In genomic region chr2:72718906-72719305, GRCh38 we compare ENCODE assay signal across 25 cellular contexts.
DNase-seq lines count a peak whose midpoint lies in the region; ATAC-seq and TF ChIP-seq lines count a peak whose summit lies in the region.
"Had no signal": no experiment of that assay in that cellular context is flagged by ENCODE, and none has a peak within 500 bp of the region (broad histone marks: within the 10 kb centered on the region; RNA-seq: fewer than 3 reads in every experiment).

No MANE protein-coding gene starts in this region.

- TF ChIP-seq CTCF in Caco-2 (IDR thresholded peaks at IDR 0.05; ENCODE audit: insufficient read depth in 1 of 2, low read depth in 1 of 2, low read length in 1 of 2, severe bottlenecking in 1 of 2, unreplicated experiment in 1 of 2) (no peak), IMR-90 (conservative IDR thresholded peaks at IDR 0.05; ENCODE audit: low read depth, low read length) (no peak), endothelial cell (IDR thresholded peaks at IDR 0.05; ENCODE audit: unreplicated experiment) (no peak), foreskin keratinocyte (conservative IDR thresholded peaks at IDR 0.05) (no peak)

- H3K18ac ChIP-seq in IMR-90 (ENCODE audit: low read depth, low read length) (no peak overlapping the region), mesendoderm (ENCODE audit: low read length) (no peak overlapping the region)

- H3K27ac Mint-ChIP-seq in Caco-2 (ENCODE audit: unreplicated experiment): no peak overlapping the region
- peak overlapping the region; percentile 99 for H3K27ac Mint-ChIP-seq in endothelial cell (ENCODE audit: unreplicated experiment)
- H3K27ac Mint-ChIP-seq: activated CD4-positive, alpha-beta memory T cell treated with anti-CD3 and anti-CD28 coated beads, Interleukin-2, amount 10 ng/mL, durations not matched to agents 7 days and 5 days; stimulated activated naive B cell treated with anti-CD40 and anti-IgM and Interleukin-4, amounts not matched to agents 10 μg/mL and 1 μg/mL and 100 μg/mL, for 72 hours had no signal

- no peak overlapping the region for H2BK20ac ChIP-seq in IMR-90 (ENCODE audit: low read depth, low read length)

- TF ChIP-seq RAD21 in IMR-90 (IDR thresholded peaks at IDR 0.05; ENCODE audit: low read length): no peak

- no peaks in the 10 kb centered on the region for H3K27me3 ChIP-seq in Caco-2 (replicated peaks; ENCODE audit: control insufficient read depth, insufficient read depth, low read length)
- H3K27me3 ChIP-seq in IMR-90 (ENCODE audit: control insufficient read depth, insufficient read depth, low read length): no peaks in the 10 kb centered on the region
- H3K27me3 ChIP-seq in mesendoderm (ENCODE audit: insufficient read depth, low read length, poor library complexity): no peaks in the 10 kb centered on the region
- no peaks in the 10 kb centered on the region for H3K27me3 ChIP-seq in foreskin keratinocyte
- H3K27me3 ChIP-seq: breast epithelium, colonic mucosa, heart left ventricle, neutrophil had no signal

- dilution Hi-C loops in IMR-90 (cut with HindIII; ENCODE audit: low sequenced_read_pairs, unreplicated experiment): no loop called here

- TF ChIP-seq POLR2A in IMR-90 (IDR thresholded peaks at IDR 0.05; ENCODE audit: low read depth, low read length): no peak

- H3K79me2 ChIP-seq in mesendoderm (ENCODE audit: control insufficient read depth, insufficient read depth, low read length): no peaks in the 10 kb centered on the region

- ATAC-seq in IMR-90 (ENCODE audit: low read depth): peak; percentile 15; the same call in 1 of the 2 replicates
- ATAC-seq in GM21526 (IDR thresholded peaks at IDR 0.05; ENCODE audit: low FRiP score, unreplicated experiment): no peak
- ATAC-seq in foreskin keratinocyte: no peak
- ATAC-seq in HG02870 (IDR thresholded peaks at IDR 0.05; ENCODE audit: unreplicated experiment): no peak
- ATAC-seq in GM21423 (IDR thresholded peaks at IDR 0.05; ENCODE audit: unreplicated experiment): no peak
- ATAC-seq: heart left ventricle; K562; Right ventricle myocardium inferior; stimulated activated naive B cell treated with anti-CD40 and anti-IgM and Interleukin-4, amounts not matched to agents 10 μg/mL and 1 μg/mL and 100 μg/mL, for 72 hours had no signal

- no peak overlapping the region for H2BK120ac ChIP-seq in IMR-90 (ENCODE audit: low read depth, low read length)
- no peak overlapping the region for H2BK120ac ChIP-seq in mesendoderm (ENCODE audit: low read depth, low read length)

- H3K4me1 ChIP-seq in Caco-2 (peaks cover 39% of the 10 kb centered on the region), IMR-90 (ENCODE audit: control insufficient read depth, insufficient read depth, low read length) (peaks cover 9% of the 10 kb centered on the region), mesendoderm (ENCODE audit: control insufficient read depth, low read depth, low read length) (peaks cover 2% of the 10 kb centered on the region), foreskin keratinocyte (peaks cover 22% of the 10 kb centered on the region)
- H3K4me1 ChIP-seq: breast epithelium, colonic mucosa had no signal

- H2AK9ac ChIP-seq in IMR-90 (replicated peaks; ENCODE audit: low read depth, low read length, poor library complexity): no peak overlapping the region

- H3K36me3 Mint-ChIP-seq in Caco-2 (ENCODE audit: insufficient read depth, unreplicated experiment) (no peaks in the 10 kb centered on the region), endothelial cell (ENCODE audit: low read depth, unreplicated experiment) (peaks cover 1% of the 10 kb centered on the region)

- H4K20me1 ChIP-seq in IMR-90 (ENCODE audit: insufficient read depth, low read length): no peaks in the 10 kb centered on the region

- H2BK5ac ChIP-seq in IMR-90 (ENCODE audit: low read depth, low read length, poor library complexity, severe bottlenecking): no peak overlapping the region
- no peak overlapping the region for H2BK5ac ChIP-seq in mesendoderm (ENCODE audit: low read length)

- no peak overlapping the region for H3K14ac ChIP-seq in IMR-90 (replicated peaks; ENCODE audit: low read depth, low read length)

- H3K9me1 ChIP-seq in IMR-90 (ENCODE audit: insufficient read depth, low read length): 0 out of 2 replicates have a peak, but pooled peaks cover 3% of the 10 kb centered on the region

- H3K79me1 ChIP-seq in IMR-90 (ENCODE audit: low read depth in 1 of 2, low read length in 2 of 2) (peaks cover 3 to 9% of the 10 kb centered on the region in 2 experiments; a peak in 3 of 4 replicates), mesendoderm (ENCODE audit: low read length) (peaks cover 2% of the 10 kb centered on the region)

- DNase-seq in Caco-2: no peak
- DNase-seq in IMR-90: no peak
- no peak for DNase-seq in endothelial cell (ENCODE audit: low spot score)
- peak; percentile 74 for DNase-seq in mesendoderm
- no peak for DNase-seq in foreskin keratinocyte
- DNase-seq: activated CD4-positive, alpha-beta memory T cell treated with anti-CD3 and anti-CD28 coated beads, Interleukin-2, amount 10 ng/mL, durations not matched to agents 7 days and 5 days; activated CD4-positive, CD25-positive, alpha-beta regulatory T cell; colonic mucosa; GF-D8; heart left ventricle; lower lobe of right lung; NCI-H1694; NCI-H526 treated with DMSO at 0.1 percent for 48 hours; stimulated activated CD4-positive, alpha-beta T cell treated with anti-CD3 and anti-CD28 coated beads, Interleukin-2, amount 100 ng/mL, for 24 hours; stimulated activated naive B cell treated with anti-CD40 and anti-IgM and Interleukin-4, amounts not matched to agents 10 μg/mL and 1 μg/mL and 100 μg/mL, for 72 hours; T-helper 9 cell had no signal

- in situ Hi-C loops in IMR-90 (cut with MboI; ENCODE audit: low sequenced_read_pairs): no loop called here

- H2AK5ac ChIP-seq in IMR-90 (ENCODE audit: low read depth, low read length): no peak overlapping the region; the same call in 1 of the 2 replicates
- H2AK5ac ChIP-seq in mesendoderm (ENCODE audit: low read length): no peak overlapping the region

- no TSS peak for BruUV-seq in Caco-2 (replicated peaks; lab: Mats Ljungman, UMichigan)
- BruUV-seq in IMR-90 (replicated peaks; lab: Mats Ljungman, UMichigan): no TSS peak

- 0 out of 2 replicates have a peak overlapping the region, but pooled peaks have one; percentile 48 for H3K4ac ChIP-seq in IMR-90 (ENCODE audit: low read depth, low read length)
- no peak overlapping the region for H3K4ac ChIP-seq in mesendoderm (ENCODE audit: low read depth, low read length)

- H3K23ac ChIP-seq in IMR-90 (ENCODE audit: low read depth, low read length) (no peak overlapping the region), mesendoderm (ENCODE audit: low read length) (no peak overlapping the region)

- no peak overlapping the region for H2AFZ ChIP-seq in IMR-90 (replicated peaks; ENCODE audit: low read length, poor library complexity)

- POLR2A ChIA-PET in Caco-2 (lab: Charles Lee) (no interaction called here), IMR-90 (lab: Charles Lee; ENCODE audit: unreplicated experiment) (no interaction called here)

- H4K5ac ChIP-seq in IMR-90 (ENCODE audit: low read depth, low read length) (no peak overlapping the region), mesendoderm (ENCODE audit: low read length) (no peak overlapping the region)

- H3K36me3 ChIP-seq in Caco-2 (ENCODE audit: control insufficient read depth, insufficient read depth, low read length): no peaks in the 10 kb centered on the region
- peaks cover 2% of the 10 kb centered on the region; the same call in 1 of the 2 replicates for H3K36me3 ChIP-seq in IMR-90 (ENCODE audit: control insufficient read depth, insufficient read depth, low read length)
- H3K36me3 ChIP-seq in mesendoderm (ENCODE audit: control insufficient read depth, insufficient read depth, low read length): no peaks in the 10 kb centered on the region
- H3K36me3 ChIP-seq: breast epithelium, colonic mucosa, neutrophil had no signal

- no peak overlapping the region for H3K9ac ChIP-seq in IMR-90 (ENCODE audit: low read depth, low read length)
- H3K9ac ChIP-seq in mesendoderm (ENCODE audit: low read length): no peak overlapping the region

- H3K4me3 ChIP-seq in Caco-2 (ENCODE audit: low read depth, low read length) (no peak overlapping the region), IMR-90 (ENCODE audit: insufficient read depth, low read depth, low read length) (no peak overlapping the region), mesendoderm (ENCODE audit: low read length) (no peak overlapping the region)
- H3K4me3 ChIP-seq: breast epithelium, colonic mucosa, heart left ventricle, K562, lower lobe of right lung, skin epidermis had no signal

- no peak overlapping the region for H2BK15ac ChIP-seq in IMR-90 (ENCODE audit: low read depth, low read length)
- no peak overlapping the region for H2BK15ac ChIP-seq in mesendoderm (replicated peaks; ENCODE audit: low read depth)

- intact Hi-C loops in Caco-2 (cut with micrococcal nuclease; ENCODE audit: unreplicated experiment) (no loop called here), IMR-90 (cut with micrococcal nuclease) (loop anchor here (5.0 kb wide), 1 partner anchor 92 kb away; no protein-coding TSS in a partner anchor)

- H3K56ac ChIP-seq in IMR-90 (ENCODE audit: extremely low read depth, insufficient read depth, low read length) (no peak overlapping the region), mesendoderm (ENCODE audit: low read length) (no peak overlapping the region)

- no peak overlapping the region for H3K27ac ChIP-seq in IMR-90 (ENCODE audit: insufficient read depth, low read length)
- H3K27ac ChIP-seq in mesendoderm (ENCODE audit: low read depth, low read length): peak overlapping the region; percentile 19
- H3K27ac ChIP-seq in foreskin keratinocyte: no peak overlapping the region
- H3K27ac ChIP-seq: breast epithelium, colonic mucosa, HL-60, lower lobe of right lung, neutrophil, skin epidermis had no signal

- peaks cover 21% of the 10 kb centered on the region for H3K4me1 Mint-ChIP-seq in Caco-2 (ENCODE audit: low read depth, unreplicated experiment)
- peaks cover 38% of the 10 kb centered on the region for H3K4me1 Mint-ChIP-seq in endothelial cell (ENCODE audit: unreplicated experiment)
- H3K4me1 Mint-ChIP-seq: stimulated activated naive B cell treated with anti-CD40 and anti-IgM and Interleukin-4, amounts not matched to agents 10 μg/mL and 1 μg/mL and 100 μg/mL, for 72 hours had no signal

- no peaks in the 10 kb centered on the region for H3K9me3 Mint-ChIP-seq in Caco-2 (ENCODE audit: unreplicated experiment)
- no peaks in the 10 kb centered on the region for H3K9me3 Mint-ChIP-seq in endothelial cell (ENCODE audit: unreplicated experiment)
- H3K9me3 Mint-ChIP-seq: activated CD4-positive, alpha-beta memory T cell treated with anti-CD3 and anti-CD28 coated beads, Interleukin-2, amount 10 ng/mL, durations not matched to agents 7 days and 5 days; stimulated activated naive B cell treated with anti-CD40 and anti-IgM and Interleukin-4, amounts not matched to agents 10 μg/mL and 1 μg/mL and 100 μg/mL, for 72 hours had no signal

- no peaks in the 10 kb centered on the region for H3K27me3 Mint-ChIP-seq in Caco-2 (ENCODE audit: insufficient read depth, unreplicated experiment)
- H3K27me3 Mint-ChIP-seq in endothelial cell (ENCODE audit: unreplicated experiment): no peaks in the 10 kb centered on the region
- H3K27me3 Mint-ChIP-seq: activated CD4-positive, alpha-beta memory T cell treated with anti-CD3 and anti-CD28 coated beads, Interleukin-2, amount 10 ng/mL, durations not matched to agents 7 days and 5 days; stimulated activated naive B cell treated with anti-CD40 and anti-IgM and Interleukin-4, amounts not matched to agents 10 μg/mL and 1 μg/mL and 100 μg/mL, for 72 hours had no signal

- peak overlapping the region; percentile 38 for H3K4me3 Mint-ChIP-seq in Caco-2 (ENCODE audit: unreplicated experiment)
- H3K4me3 Mint-ChIP-seq in endothelial cell (ENCODE audit: unreplicated experiment): no peak overlapping the region
- H3K4me3 Mint-ChIP-seq: activated CD4-positive, alpha-beta memory T cell treated with anti-CD3 and anti-CD28 coated beads, Interleukin-2, amount 10 ng/mL, durations not matched to agents 7 days and 5 days; stimulated activated naive B cell treated with anti-CD40 and anti-IgM and Interleukin-4, amounts not matched to agents 10 μg/mL and 1 μg/mL and 100 μg/mL, for 72 hours had no signal

- no peak overlapping the region for H4K8ac ChIP-seq in IMR-90 (ENCODE audit: low read depth in 2 of 2, low read length in 2 of 2)
- H4K8ac ChIP-seq in mesendoderm (ENCODE audit: low read depth, low read length): no peak overlapping the region

- H4K91ac ChIP-seq in IMR-90 (ENCODE audit: insufficient read depth, low read depth, low read length): no peak overlapping the region

- H3K4me2 ChIP-seq in IMR-90 (ENCODE audit: low read depth, low read length): no peak overlapping the region
- no peak overlapping the region for H3K4me2 ChIP-seq in mesendoderm (ENCODE audit: low read length)

- no peaks in the 10 kb centered on the region for H3K9me3 ChIP-seq in Caco-2
- no peaks in the 10 kb centered on the region for H3K9me3 ChIP-seq in IMR-90 (ENCODE audit: control insufficient read depth, insufficient read depth, low read length)
- H3K9me3 ChIP-seq: breast epithelium, colonic mucosa, heart left ventricle, lower lobe of right lung, neutrophil had no signal

- CTCF ChIA-PET in Caco-2 (lab: Charles Lee) (no interaction called here), IMR-90 (lab: Yijun Ruan, JAX) (interaction anchor here (0.5 kb wide), 1 partner anchor 868 kb away, joined by 3 read pairs; no protein-coding TSS in a partner anchor)
